ENCODE assay signal across 8 cellular contexts in the genomic region with DNA sequence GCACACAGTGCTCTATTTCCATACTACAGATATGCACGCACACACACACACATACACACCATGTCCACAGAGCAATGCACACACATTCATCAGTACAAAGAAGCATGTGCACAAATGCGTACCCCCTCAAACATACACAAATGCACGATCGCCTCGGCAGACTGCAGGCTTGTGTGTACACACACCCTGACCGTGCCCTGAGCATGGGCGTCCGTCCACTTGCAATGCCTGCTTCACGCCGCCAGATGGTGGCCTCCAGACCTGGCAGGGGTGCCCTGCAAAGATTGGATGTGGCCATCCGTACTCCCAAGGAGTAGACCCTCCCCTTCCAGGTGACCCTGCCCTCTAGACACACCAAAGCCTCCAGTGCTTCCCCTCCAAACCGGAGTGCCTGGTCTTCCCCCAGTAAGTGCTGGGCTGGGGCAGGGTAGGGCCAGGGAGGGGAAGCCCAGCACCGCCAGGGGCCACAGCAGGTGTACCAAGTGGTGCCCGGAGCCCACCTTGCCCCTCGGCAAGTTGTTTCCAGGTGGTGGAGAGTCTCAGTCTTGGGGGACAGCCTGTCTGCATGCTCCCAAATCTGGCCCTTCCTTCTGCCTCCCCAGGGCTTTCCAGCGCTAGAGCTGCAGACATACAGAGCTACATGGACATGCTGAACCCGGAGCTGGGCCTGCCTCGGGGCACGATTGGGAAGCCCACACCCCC. TPM values are rescaled to one million over a fixed set of nuclear protein-coding genes. Genes with fewer than 3 reads are reported as not detected.
A peak's percentile ranks its signal among the peaks of the same experiment; 100 is the strongest.
DNase-seq lines count a peak whose midpoint lies in the region; ATAC-seq and TF ChIP-seq lines count a peak whose summit lies in the region.

No MANE protein-coding gene starts in this region.

- ATAC-seq in heart right ventricle = peak in 7 of 8 donors; percentile 33 to 67 (median 45)
- ATAC-seq in GM21825 (IDR thresholded peaks at IDR 0.05; ENCODE audit: unreplicated experiment) = no peak

- peak; percentile 57 for TF ChIP-seq CTCF in AG10803 (conservative IDR thresholded peaks at IDR 0.05; ENCODE audit: low read length)
- peak; percentile 21 to 68 (median 57) for TF ChIP-seq CTCF in heart right ventricle (IDR thresholded peaks at IDR 0.05)
- peak in 5 of 6 experiments; percentile 20 to 59 (median 39) for TF ChIP-seq CTCF in thyroid gland (IDR thresholded peaks at IDR 0.05)

- H3K27ac ChIP-seq in heart right ventricle (no peak overlapping the region), thyroid gland (no peak overlapping the region)

- no peak overlapping the region for H3K4me3 ChIP-seq in AG10803 (ENCODE audit: low read length)
- no peak overlapping the region for H3K4me3 ChIP-seq in H7 (ENCODE audit: insufficient read depth, low read depth, low read length)
- H3K4me3 ChIP-seq in heart right ventricle = no peak overlapping the region
- H3K4me3 ChIP-seq in thyroid gland (replicated peaks in 1 of 3) = no peak overlapping the region

- H3K27me3 ChIP-seq in H7 (ENCODE audit: control insufficient read depth, insufficient read depth, low read length) (peaks cover 41% of the 10 kb centered on the region), heart right ventricle (peaks cover 29 to 89% (median 67%) of the 10 kb centered on the region in 7 donors), thyroid gland (peaks cover 17% of the 10 kb centered on the region)

- WGBS in heart right ventricle, 2 donors = 52 to 56% methylated on average over 19 of the region's 19 CpGs
- 45 to 59% methylated on average over 13 to 15 of the region's 19 CpGs for WGBS in thyroid gland, 2 donors

- no peak for TF ChIP-seq POLR2A in thyroid gland (IDR thresholded peaks at IDR 0.05)

- H3K4me1 ChIP-seq in heart right ventricle = peaks cover 0 to 22% (median 10%) of the 10 kb centered on the region in 9 donors
- peaks cover 0 to 25% of the 10 kb centered on the region in 2 donors for H3K4me1 ChIP-seq in thyroid gland

- no peaks in the 10 kb centered on the region for H3K9me3 ChIP-seq in heart right ventricle
- H3K9me3 ChIP-seq in thyroid gland = no peaks in the 10 kb centered on the region

- H3K36me3 ChIP-seq in H7 (replicated peaks; ENCODE audit: control insufficient read depth, insufficient read depth, low read length) (no peaks in the 10 kb centered on the region), heart right ventricle (no peaks in the 10 kb centered on the region), thyroid gland (no peaks in the 10 kb centered on the region)

- DNase-seq in AG10803 (ENCODE audit: low read depth) (peak; percentile 29), H7 (peak; percentile 76), heart right ventricle (peak in 1 of 2 donors; percentile 40), thyroid gland (peak; percentile 44 to 49), NCI-H69 (lab: John Stamatoyannopoulos, UW) (no peak), hepatic stellate cell (ENCODE audit: low spot score) (no peak)
- DNase-seq in activated CD4-positive, alpha-beta T cell treated with anti-CD3 and anti-CD28 coated beads, Interleukin-2, amount 50 U/mL, for 48 hours = peak; percentile 55 to 59

- intact Hi-C loops in heart right ventricle (cut with DNase I) = no loop called here
- intact Hi-C loops in thyroid gland (cut with DNase I) = no loop called here

RNA-seq across cellular contexts. Expression of gene ESPN, which starts 20.6 kb away (rescaled TPM):
- total RNA-seq in H7 (2014; rRNA removed; shearing (Covaris generic)) = 8.7 and 9.3 TPM in 2 replicates
- total RNA-seq in heart right ventricle (under 1 TPM in 5 of 10 donors, not detected in 5; 0.17 to 0.51 (median 0.29) TPM), thyroid gland (1 to 10 TPM in 1 of 4 donors, under 1 TPM in 1, not detected in 2; 0.67 to 5.2 TPM)
- polyA plus RNA-seq in heart right ventricle = under 1 TPM; 0.12 to 0.22 TPM

RNA-seq across cellular contexts. Expression of gene TNFRSF25, which starts 20.8 kb away (rescaled TPM):
- 5.4 and 15.7 TPM in 2 replicates for total RNA-seq in H7 (2014; rRNA removed; shearing (Covaris generic))
- total RNA-seq in heart right ventricle (10 to 100 TPM in 2 of 10 donors, 1 to 10 TPM in 8; 4.0 to 12.0 (median 7.3) TPM), thyroid gland (10 to 100 TPM in 3 of 4 donors, 1 to 10 TPM in 1; 2.2 to 18.9 (median 10.7) TPM)
- 10 to 100 TPM in 1 of 2 donors, 1 to 10 TPM in 1; 6.6 to 43.1 TPM for polyA plus RNA-seq in heart right ventricle

RNA-seq across cellular contexts. Expression of gene HES2, which starts 25.5 kb away (rescaled TPM):
- total RNA-seq in H7 (2014; rRNA removed; shearing (Covaris generic)) = 0.04 and 0.62 TPM in 2 replicates
- total RNA-seq in heart right ventricle (under 1 TPM in 1 of 10 donors, not detected in 9; 0.25 TPM), thyroid gland (not detected)
- polyA plus RNA-seq in heart right ventricle = under 1 TPM in 1 of 2 donors, not detected in 1; 0.22 TPM

RNA-seq across cellular contexts. Expression of gene PLEKHG5, which starts 46.3 kb away (rescaled TPM):
- 17.2 and 27.4 TPM in 2 replicates for total RNA-seq in H7 (2014; rRNA removed; shearing (Covaris generic))
- total RNA-seq in heart right ventricle = 10 to 100 TPM; 10.0 to 18.8 (median 15.3) TPM
- polyA plus RNA-seq in heart right ventricle = 10 to 100 TPM in 1 of 2 donors, 1 to 10 TPM in 1; 6.6 to 28.7 TPM
- total RNA-seq in thyroid gland = 10 to 100 TPM in 1 of 4 donors, 1 to 10 TPM in 3; 5.8 to 12.0 (median 8.4) TPM

RNA-seq across cellular contexts. Expression of gene ACOT7, which starts 51.6 kb away (rescaled TPM):
- 68.9 and 76.3 TPM in 2 replicates for total RNA-seq in H7 (2014; rRNA removed; shearing (Covaris generic))
- total RNA-seq in heart right ventricle = 10 to 100 TPM in 3 of 10 donors, 1 to 10 TPM in 7; 5.1 to 26.9 (median 8.6) TPM
- 10 to 100 TPM in 1 of 2 donors, 1 to 10 TPM in 1; 4.0 to 40.4 TPM for polyA plus RNA-seq in heart right ventricle
- 10 to 100 TPM in 1 of 4 donors, 1 to 10 TPM in 3; 3.7 to 13.4 (median 6.3) TPM for total RNA-seq in thyroid gland

Comparison
In these comparisons a context has a peak if more than half of its experiments do, and no peak if none do; other contexts are left out.
1. DNase-seq: peak in AG10803 (single experiment), H7 (single experiment), activated CD4-positive, alpha-beta T cell treated with anti-CD3 and anti-CD28 coated beads, Interleukin-2, amount 50 U/mL, for 48 hours (2 of 2) and thyroid gland (2 of 2); none in NCI-H69 (single experiment) and hepatic stellate cell (single experiment).
2. Peak in every context shown above with its lines, with median percentiles within 50 percentile points of each other: CTCF ChIP-seq.